In the genomic region with DNA sequence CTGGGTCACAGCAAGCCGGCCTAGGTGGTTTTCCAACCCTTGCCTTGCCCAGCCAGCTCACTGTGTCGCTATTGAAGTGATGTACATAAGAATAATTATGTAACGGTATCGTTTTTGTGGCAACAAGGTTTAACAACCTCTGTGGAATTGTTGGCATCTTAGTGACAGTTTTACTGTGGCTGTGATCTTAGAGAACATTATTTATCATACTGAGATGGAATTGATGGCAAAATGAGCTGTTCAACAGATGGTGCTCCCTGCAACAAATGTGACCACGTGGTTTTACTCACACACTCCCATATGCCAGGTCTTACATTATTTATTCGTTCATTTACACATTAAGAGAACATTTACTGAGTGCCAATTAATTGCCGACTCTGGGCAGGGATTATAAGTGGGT, we compare ENCODE assay signal across 21 cellular contexts.
"Had no signal": no experiment of that assay in that cellular context is flagged by ENCODE, and none has a peak within 500 bp of the region (broad histone marks: within the 10 kb centered on the region; RNA-seq: fewer than 3 reads in every experiment).

No MANE protein-coding gene starts in this region.

- H3K36me3 Mint-ChIP-seq: activated naive CD4-positive, alpha-beta T cell treated with anti-CD3 and anti-CD28 coated beads, Interleukin-2, amount 50 U/mL, for 72 hours; mesothelial cell of epicardium; natural killer cell treated with Interleukin-12 subunit alpha and Interleukin-12 subunit beta and Interleukin-15 and Interleukin-18, amount 100 ng/mL, for 72 hours; stimulated activated naive B cell treated with anti-CD40 and anti-IgM and Interleukin-4, amounts not matched to agents 10 μg/mL and 1 μg/mL and 100 μg/mL, for 72 hours; WTC11 had no signal

- H3K4me1 Mint-ChIP-seq: stimulated activated naive B cell treated with anti-CD40 and anti-IgM and Interleukin-4, amounts not matched to agents 10 μg/mL and 1 μg/mL and 100 μg/mL, for 72 hours had no signal

- H3K9me3 Mint-ChIP-seq: activated naive CD4-positive, alpha-beta T cell treated with anti-CD3 and anti-CD28 coated beads, Interleukin-2, amount 50 U/mL, for 72 hours; activated T-helper 1 cell treated with anti-CD3 and anti-CD28 coated beads, Interleukin-12 subunit alpha, Interleukin-12 subunit beta, Interleukin-2, Interleukin-4 antibody, amounts not matched to agents 30 ng/mL and 10 ng/mL and 1 ng/mL, durations not matched to agents 14 hours and 24 hours and 36 hours; effector memory CD8-positive, alpha-beta T cell; mesothelial cell of epicardium; natural killer cell treated with Interleukin-12 subunit alpha and Interleukin-12 subunit beta and Interleukin-15 and Interleukin-18, amount 100 ng/mL, for 72 hours; stimulated activated naive B cell treated with anti-CD40 and anti-IgM and Interleukin-4, amounts not matched to agents 10 μg/mL and 1 μg/mL and 100 μg/mL, for 72 hours; T-helper 2 cell treated with Interferon-gamma antibody and Interleukin-4, amounts not matched to agents 5 μg/mL and 100 μg/mL, for 36 hours; WTC11 had no signal

- H3K4me3 ChIP-seq: adrenal gland, lung, pancreas, right lobe of liver had no signal

- H3K27ac Mint-ChIP-seq: activated CD4-positive, alpha-beta T cell treated with anti-CD3 and anti-CD28 coated beads for 36 hours; activated naive CD4-positive, alpha-beta T cell treated with anti-CD3 and anti-CD28 coated beads, Interleukin-2, amount 50 U/mL, for 72 hours; activated T-helper 1 cell treated with anti-CD3 and anti-CD28 coated beads, Interleukin-12 subunit alpha, Interleukin-12 subunit beta, Interleukin-2, Interleukin-4 antibody, amounts not matched to agents 30 ng/mL and 10 ng/mL and 1 ng/mL, durations not matched to agents 14 hours and 24 hours and 36 hours; effector memory CD8-positive, alpha-beta T cell; mesothelial cell of epicardium; natural killer cell treated with Interleukin-12 subunit alpha and Interleukin-12 subunit beta and Interleukin-15 and Interleukin-18, amount 100 ng/mL, for 72 hours; stimulated activated naive B cell treated with anti-CD40 and anti-IgM and Interleukin-4, amounts not matched to agents 10 μg/mL and 1 μg/mL and 100 μg/mL, for 72 hours; T-helper 2 cell treated with Interferon-gamma antibody and Interleukin-4, amounts not matched to agents 5 μg/mL and 100 μg/mL, for 36 hours; WTC11 had no signal

- ATAC-seq: activated CD4-positive, alpha-beta T cell treated with anti-CD3 and anti-CD28 coated beads for 36 hours; activated naive CD4-positive, alpha-beta T cell treated with anti-CD3 and anti-CD28 coated beads, Interleukin-2, amount 50 U/mL, for 72 hours; effector memory CD8-positive, alpha-beta T cell; left lobe of liver; natural killer cell treated with Interleukin-12 subunit alpha and Interleukin-12 subunit beta and Interleukin-15 and Interleukin-18, amount 100 ng/mL, for 72 hours; right lobe of liver; stimulated activated naive B cell treated with anti-CD40 and anti-IgM and Interleukin-4, amounts not matched to agents 10 μg/mL and 1 μg/mL and 100 μg/mL, for 72 hours; WTC11 had no signal

- H3K27me3 ChIP-seq: adrenal gland, pancreas, right lobe of liver had no signal

- H3K4me1 ChIP-seq: adrenal gland, pancreas, right lobe of liver had no signal

- H3K27ac ChIP-seq: adrenal gland, neutrophil, pancreas, right lobe of liver had no signal

- H3K36me3 ChIP-seq: adrenal gland, neutrophil, pancreas, right lobe of liver had no signal

- H3K9me3 ChIP-seq: adrenal gland, neutrophil, pancreas, right lobe of liver had no signal

- H3K4me3 Mint-ChIP-seq: activated CD4-positive, alpha-beta T cell treated with anti-CD3 and anti-CD28 coated beads for 36 hours; activated T-helper 1 cell treated with anti-CD3 and anti-CD28 coated beads, Interleukin-12 subunit alpha, Interleukin-12 subunit beta, Interleukin-2, Interleukin-4 antibody, amounts not matched to agents 30 ng/mL and 10 ng/mL and 1 ng/mL, durations not matched to agents 14 hours and 24 hours and 36 hours; effector memory CD8-positive, alpha-beta T cell; mesothelial cell of epicardium; natural killer cell treated with Interleukin-12 subunit alpha and Interleukin-12 subunit beta and Interleukin-15 and Interleukin-18, amount 100 ng/mL, for 72 hours; stimulated activated naive B cell treated with anti-CD40 and anti-IgM and Interleukin-4, amounts not matched to agents 10 μg/mL and 1 μg/mL and 100 μg/mL, for 72 hours; T-helper 2 cell treated with Interferon-gamma antibody and Interleukin-4, amounts not matched to agents 5 μg/mL and 100 μg/mL, for 36 hours; WTC11 had no signal

- DNase-seq: activated CD4-positive, alpha-beta T cell treated with anti-CD3 and anti-CD28 coated beads for 36 hours; activated CD4-positive, alpha-beta T cell treated with anti-CD3 and anti-CD28 coated beads, Interleukin-2, amount 50 U/mL, for 48 hours; activated gamma-delta T cell treated with Interleukin-2 at 50 U/mL for 16 hours; adrenal gland; dermis blood vessel endothelial cell; effector memory CD8-positive, alpha-beta T cell; foreskin melanocyte; hypothalamus; pancreas; right lobe of liver; stimulated activated CD4-positive, alpha-beta T cell treated with anti-CD3 and anti-CD28 coated beads, Interleukin-4, amount 100 ng/mL, for 4 hours; stimulated activated naive B cell treated with anti-CD40 and anti-IgM and Interleukin-4, amounts not matched to agents 10 μg/mL and 1 μg/mL and 100 μg/mL, for 72 hours had no signal
